In genomic region chr2:169734172-169734847, GRCh38 we compare ENCODE assay signal across 8 cellular contexts. TPM values are rescaled to one million over a fixed set of nuclear protein-coding genes. Genes with fewer than 3 reads are reported as not detected.
DNase-seq lines count a peak whose midpoint lies in the region; ATAC-seq and TF ChIP-seq lines count a peak whose summit lies in the region.

No MANE protein-coding gene starts in this region.

- H3K9me3 ChIP-seq in SJCRH30 (replicated peaks) (no peaks in the 10 kb centered on the region), duodenal mucosa (ENCODE audit: control insufficient read depth in 1 of 2, low read length in 2 of 2) (no peaks in the 10 kb centered on the region), mesodermal cell (ENCODE audit: control insufficient read depth, low read length) (no peaks in the 10 kb centered on the region), upper lobe of right lung (no peaks in the 10 kb centered on the region)

- no TSS peak for BruUV-seq in Calu3 (replicated peaks; lab: Mats Ljungman, UMichigan)

- 0 to 1% methylated on average over 35 to 49 of the region's 69 CpGs for WGBS in mesodermal cell (ENCODE audit: insufficient coverage in 2 of 2), 2 experiments

- peaks cover 45% of the 10 kb centered on the region for H3K4me1 Mint-ChIP-seq in Calu3 (ENCODE audit: low read depth, unreplicated experiment)

- H3K9me3 Mint-ChIP-seq in Calu3 (ENCODE audit: low read depth, unreplicated experiment): no peaks in the 10 kb centered on the region

- CTCF ChIA-PET in Calu3 (lab: Charles Lee): interaction anchor here (0.6 kb wide), 1 partner anchor 385 kb away, joined by 4 read pairs; no protein-coding TSS in a partner anchor

- TF ChIP-seq CTCF in Calu3 (IDR thresholded peaks at IDR 0.05; ENCODE audit: unreplicated experiment): no peak
- no peak for TF ChIP-seq CTCF in upper lobe of right lung (IDR thresholded peaks at IDR 0.05)

- peak overlapping the region; percentile 97 for H3K4me3 Mint-ChIP-seq in Calu3 (ENCODE audit: low read depth, unreplicated experiment)

- ATAC-seq in GM19324 (IDR thresholded peaks at IDR 0.05; ENCODE audit: low FRiP score, unreplicated experiment) (peak; percentile 37), HG03342 (IDR thresholded peaks at IDR 0.05; ENCODE audit: unreplicated experiment) (peak; percentile 33), upper lobe of right lung (peak; percentile 70)

- H3K9ac ChIP-seq in duodenal mucosa (ENCODE audit: low read depth in 1 of 2, low read length in 2 of 2): peak overlapping the region; percentile 56 to 60

- peaks cover under 1% of the 10 kb centered on the region; the same call in 1 of the 2 replicates for H3K4me1 ChIP-seq in SJCRH30
- H3K4me1 ChIP-seq in duodenal mucosa (ENCODE audit: control insufficient read depth in 1 of 2, insufficient read depth in 2 of 2, low read length in 2 of 2): peaks cover 9% of the 10 kb centered on the region in 2 donors
- H3K4me1 ChIP-seq in mesodermal cell (ENCODE audit: control insufficient read depth, insufficient read depth, low read length, poor library complexity, severe bottlenecking): peaks cover 15% of the 10 kb centered on the region
- H3K4me1 ChIP-seq in upper lobe of right lung: no peaks in the 10 kb centered on the region

- no peaks in the 10 kb centered on the region for H3K27me3 ChIP-seq in SJCRH30
- no peaks in the 10 kb centered on the region for H3K27me3 ChIP-seq in duodenal mucosa (ENCODE audit: control insufficient read depth in 1 of 2, insufficient read depth in 2 of 2, low read length in 2 of 2)
- H3K27me3 ChIP-seq in upper lobe of right lung: no peaks in the 10 kb centered on the region

- H3K36me3 ChIP-seq in SJCRH30: peaks cover 13% of the 10 kb centered on the region; the same call in 1 of the 2 replicates
- no peaks in the 10 kb centered on the region for H3K36me3 ChIP-seq in duodenal mucosa (ENCODE audit: control insufficient read depth in 1 of 2, insufficient read depth in 2 of 2, low read length in 2 of 2)
- peaks cover 3% of the 10 kb centered on the region for H3K36me3 ChIP-seq in mesodermal cell (ENCODE audit: control insufficient read depth, insufficient read depth, low read length)
- H3K36me3 ChIP-seq in upper lobe of right lung: no peaks in the 10 kb centered on the region

- H3K27ac Mint-ChIP-seq in Calu3 (ENCODE audit: unreplicated experiment): peak overlapping the region; percentile 63

- intact Hi-C loops in Calu3 (cut with micrococcal nuclease; ENCODE audit: unreplicated experiment): no loop called here
- intact Hi-C loops in upper lobe of right lung (cut with DNase I): no loop called here

- H3K27me3 Mint-ChIP-seq in Calu3 (ENCODE audit: unreplicated experiment): no peaks in the 10 kb centered on the region

- H3K4me3 ChIP-seq in SJCRH30 (peak overlapping the region; percentile 76), duodenal mucosa (ENCODE audit: low read depth in 1 of 2, low read length in 2 of 2) (peak overlapping the region; percentile 83 to 85), mesodermal cell (ENCODE audit: extremely low read depth, insufficient read depth, low read length, poor library complexity, severe bottlenecking) (peak overlapping the region; percentile 72), upper lobe of right lung (peak overlapping the region; percentile 57)

- peak; percentile 53 for DNase-seq in Calu3
- peak; percentile 19 to 47 for DNase-seq in SJCRH30
- peak; percentile 70 for DNase-seq in upper lobe of right lung
- no peak for DNase-seq in COLO829 (ENCODE audit: low spot score)

- peaks cover 38% of the 10 kb centered on the region for H3K36me3 Mint-ChIP-seq in Calu3 (ENCODE audit: insufficient read depth, unreplicated experiment)

- H3K27ac ChIP-seq in SJCRH30 (peak overlapping the region; percentile 46; the same call in 1 of the 2 replicates), duodenal mucosa (ENCODE audit: low read depth, low read length) (no peak overlapping the region), mesodermal cell (ENCODE audit: low read depth, low read length, severe bottlenecking) (no peak overlapping the region), upper lobe of right lung (no peak overlapping the region)

RNA-seq across cellular contexts. Expression of gene KLHL23, which starts 0.7 kb away (rescaled TPM):
- 40.4 and 49.5 TPM in 2 replicates for total RNA-seq in Calu3 (2022)
- 51.1 and 52.3 TPM in 2 replicates for total RNA-seq in SJCRH30 (2014; rRNA removed; shearing (Covaris generic))
- polyA plus RNA-seq in mesodermal cell (2013, experiment 1 of 2): 19.4 TPM
- 16.5 TPM for polyA plus RNA-seq in mesodermal cell (2013, experiment 2 of 2)
- total RNA-seq in upper lobe of right lung: 12.1 TPM

RNA-seq across cellular contexts. Expression of gene PHOSPHO2, which starts 40.0 kb away (rescaled TPM):
- total RNA-seq in Calu3 (2022): 9.9 and 12.7 TPM in 2 replicates
- 4.7 and 4.9 TPM in 2 replicates for total RNA-seq in SJCRH30 (2014; rRNA removed; shearing (Covaris generic))
- 2.5 TPM for polyA plus RNA-seq in mesodermal cell (2013, experiment 1 of 2)
- 3.3 TPM for polyA plus RNA-seq in mesodermal cell (2013, experiment 2 of 2)
- 5.5 TPM for total RNA-seq in upper lobe of right lung

RNA-seq across cellular contexts. Expression of gene CFAP210, which starts 40.1 kb away (rescaled TPM):
- total RNA-seq in Calu3 (2022) (0.17 TPM in 1 of 2 replicates, not detected in the other), upper lobe of right lung (not detected)
- total RNA-seq in SJCRH30 (2014; rRNA removed; shearing (Covaris generic)): not detected in 2 replicates
- polyA plus RNA-seq in mesodermal cell (2013, experiment 1 of 2): 0.18 TPM
- polyA plus RNA-seq in mesodermal cell (2013, experiment 2 of 2): 0.96 TPM
